Comparison of ENCODE assay signal across 13 cellular contexts in genomic region chr7:101233907-101234547, GRCh38. TPM values are rescaled to one million over a fixed set of nuclear protein-coding genes. Genes with fewer than 3 reads are reported as not detected.
DNase-seq lines count a peak whose midpoint lies in the region; ATAC-seq and TF ChIP-seq lines count a peak whose summit lies in the region.
"Had no signal": no experiment of that assay in that cellular context is flagged by ENCODE, and none has a peak within 500 bp of the region (broad histone marks: within the 10 kb centered on the region; RNA-seq: fewer than 3 reads in every experiment).

No MANE protein-coding gene starts in this region.

- H3K36me3 ChIP-seq in H7 (replicated peaks; ENCODE audit: control insufficient read depth, insufficient read depth, low read length) (no peaks in the 10 kb centered on the region; the same call in 1 of the 2 replicates), spleen (peaks cover 0 to 85% (median 14%) of the 10 kb centered on the region in 6 donors)
- H3K36me3 ChIP-seq: SJCRH30 had no signal

- no peaks in the 10 kb centered on the region for H3K36me3 Mint-ChIP-seq in WTC11

- WGBS in spleen, 5 donors: 88 to 95% (median 92%) methylated on average over 13 to 21 of the region's 21 CpGs

- peaks cover 34% of the 10 kb centered on the region for H3K4me1 Mint-ChIP-seq in WTC11

- no peak overlapping the region for H3K4me3 Mint-ChIP-seq in WTC11

- CTCF ChIA-PET in WTC11 (lab: Charles Lee): interaction anchor here (0.5 to 8.0 kb wide), 12 partner anchors 10 to 216 kb away, joined by 3 to 80 read pairs (median 4); partner anchors contain the start of genes FIS1, PLOD3 and ZNHIT1

- POLR2A ChIA-PET in WTC11 (lab: Charles Lee): interaction anchor here (0.5 to 1.9 kb wide), 4 partner anchors 11 to 348 kb away, joined by 3 to 13 read pairs (median 3); partner anchors contain the start of genes FIS1, PLOD3 and ZNHIT1

- H3K4me3 ChIP-seq in H7 (ENCODE audit: insufficient read depth, low read depth, low read length) (no peak overlapping the region), spleen (no peak overlapping the region)
- H3K4me3 ChIP-seq: SJCRH30 had no signal

- no peaks in the 10 kb centered on the region for H3K27me3 ChIP-seq in H7 (ENCODE audit: control insufficient read depth, insufficient read depth, low read length)
- H3K27me3 ChIP-seq in spleen (replicated peaks in 1 of 7): no peaks in the 10 kb centered on the region
- H3K27me3 ChIP-seq: SJCRH30 had no signal

- no peaks in the 10 kb centered on the region for H3K27me3 Mint-ChIP-seq in WTC11 (ENCODE audit: low read depth)

- TF ChIP-seq CTCF in WTC11 (IDR thresholded peaks at IDR 0.05) (no peak), spleen (IDR thresholded peaks at IDR 0.05 in 8 of 11, conservative IDR thresholded peaks at IDR 0.05 in 3 of 11) (no peak)

- peaks cover 5 to 72% (median 39%) of the 10 kb centered on the region in 6 donors for H3K4me1 ChIP-seq in spleen

- DNase-seq in H7: peak; percentile 66
- DNase-seq in WTC11 (ENCODE audit: low spot score): no peak
- DNase-seq in spleen: peak; percentile 68
- no peak for DNase-seq in NCI-H146 treated with DMSO at 0.1 percent for 48 hours (lab: John Stamatoyannopoulos, UW; ENCODE audit: unreplicated experiment)
- DNase-seq: COR-L47, H9, NCI-H1105 treated with DMSO at 0.1 percent for 48 hours, NCI-H187, NCI-H446, SJCRH30, SW 1271 had no signal

- ATAC-seq in WTC11 (no peak), GM21381 (IDR thresholded peaks at IDR 0.05; ENCODE audit: unreplicated experiment) (no peak)

- H3K27ac Mint-ChIP-seq in WTC11: peak overlapping the region; percentile 89; the same call in 1 of the 2 replicates

- H3K27ac ChIP-seq in spleen: no peak overlapping the region
- H3K27ac ChIP-seq: HL-60, SJCRH30 had no signal

- no peak for TF ChIP-seq POLR2A in spleen (IDR thresholded peaks at IDR 0.05)

- H3K9me3 ChIP-seq in spleen: no peaks in the 10 kb centered on the region
- H3K9me3 ChIP-seq: SJCRH30 had no signal

- intact Hi-C loops in spleen (cut with DNase I; ENCODE audit: low total_unique reads): no loop called here

- no peaks in the 10 kb centered on the region for H3K9me3 Mint-ChIP-seq in WTC11
- H3K9me3 Mint-ChIP-seq: H9 had no signal

TF ChIP-seq in WTC11, 78 proteins besides CTCF, POLR2A, EP300 and RAD21 (continues in another document):
- TF ChIP-seq, protein P1, sequence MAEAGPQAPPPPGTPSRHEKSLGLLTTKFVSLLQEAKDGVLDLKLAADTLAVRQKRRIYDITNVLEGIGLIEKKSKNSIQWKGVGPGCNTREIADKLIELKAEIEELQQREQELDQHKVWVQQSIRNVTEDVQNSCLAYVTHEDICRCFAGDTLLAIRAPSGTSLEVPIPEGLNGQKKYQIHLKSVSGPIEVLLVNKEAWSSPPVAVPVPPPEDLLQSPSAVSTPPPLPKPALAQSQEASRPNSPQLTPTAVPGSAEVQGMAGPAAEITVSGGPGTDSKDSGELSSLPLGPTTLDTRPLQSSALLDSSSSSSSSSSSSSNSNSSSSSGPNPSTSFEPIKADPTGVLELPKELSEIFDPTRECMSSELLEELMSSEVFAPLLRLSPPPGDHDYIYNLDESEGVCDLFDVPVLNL (CRISPR knock-in tag; IDR thresholded peaks at IDR 0.05; ENCODE audit: borderline replicate concordance, low read depth): no peak
- no peak for TF ChIP-seq CREM (CRISPR knock-in tag; IDR thresholded peaks at IDR 0.05)
- TF ChIP-seq SP1 (CRISPR knock-in tag; conservative IDR thresholded peaks at IDR 0.05): no peak
- TF ChIP-seq NR1H2 (CRISPR knock-in tag; IDR thresholded peaks at IDR 0.05): no peak
- TF ChIP-seq JAZF1 (CRISPR knock-in tag; IDR thresholded peaks at IDR 0.05): no peak
- TF ChIP-seq ZNF671 (CRISPR knock-in tag; IDR thresholded peaks at IDR 0.05): no peak
- no peak for TF ChIP-seq NFYB (CRISPR knock-in tag; conservative IDR thresholded peaks at IDR 0.05; ENCODE audit: low read depth)
- TF ChIP-seq, protein P2, sequence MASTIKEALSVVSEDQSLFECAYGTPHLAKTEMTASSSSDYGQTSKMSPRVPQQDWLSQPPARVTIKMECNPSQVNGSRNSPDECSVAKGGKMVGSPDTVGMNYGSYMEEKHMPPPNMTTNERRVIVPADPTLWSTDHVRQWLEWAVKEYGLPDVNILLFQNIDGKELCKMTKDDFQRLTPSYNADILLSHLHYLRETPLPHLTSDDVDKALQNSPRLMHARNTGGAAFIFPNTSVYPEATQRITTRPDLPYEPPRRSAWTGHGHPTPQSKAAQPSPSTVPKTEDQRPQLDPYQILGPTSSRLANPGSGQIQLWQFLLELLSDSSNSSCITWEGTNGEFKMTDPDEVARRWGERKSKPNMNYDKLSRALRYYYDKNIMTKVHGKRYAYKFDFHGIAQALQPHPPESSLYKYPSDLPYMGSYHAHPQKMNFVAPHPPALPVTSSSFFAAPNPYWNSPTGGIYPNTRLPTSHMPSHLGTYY (CRISPR knock-in tag; IDR thresholded peaks at IDR 0.05): no peak
- no peak for TF ChIP-seq JUN (CRISPR knock-in tag; IDR thresholded peaks at IDR 0.05)
- no peak for TF ChIP-seq ZNF121 (CRISPR knock-in tag; IDR thresholded peaks at IDR 0.05)
- no peak for TF ChIP-seq ZMAT4 (CRISPR knock-in tag; IDR thresholded peaks at IDR 0.05)
- TF ChIP-seq, protein P3, sequence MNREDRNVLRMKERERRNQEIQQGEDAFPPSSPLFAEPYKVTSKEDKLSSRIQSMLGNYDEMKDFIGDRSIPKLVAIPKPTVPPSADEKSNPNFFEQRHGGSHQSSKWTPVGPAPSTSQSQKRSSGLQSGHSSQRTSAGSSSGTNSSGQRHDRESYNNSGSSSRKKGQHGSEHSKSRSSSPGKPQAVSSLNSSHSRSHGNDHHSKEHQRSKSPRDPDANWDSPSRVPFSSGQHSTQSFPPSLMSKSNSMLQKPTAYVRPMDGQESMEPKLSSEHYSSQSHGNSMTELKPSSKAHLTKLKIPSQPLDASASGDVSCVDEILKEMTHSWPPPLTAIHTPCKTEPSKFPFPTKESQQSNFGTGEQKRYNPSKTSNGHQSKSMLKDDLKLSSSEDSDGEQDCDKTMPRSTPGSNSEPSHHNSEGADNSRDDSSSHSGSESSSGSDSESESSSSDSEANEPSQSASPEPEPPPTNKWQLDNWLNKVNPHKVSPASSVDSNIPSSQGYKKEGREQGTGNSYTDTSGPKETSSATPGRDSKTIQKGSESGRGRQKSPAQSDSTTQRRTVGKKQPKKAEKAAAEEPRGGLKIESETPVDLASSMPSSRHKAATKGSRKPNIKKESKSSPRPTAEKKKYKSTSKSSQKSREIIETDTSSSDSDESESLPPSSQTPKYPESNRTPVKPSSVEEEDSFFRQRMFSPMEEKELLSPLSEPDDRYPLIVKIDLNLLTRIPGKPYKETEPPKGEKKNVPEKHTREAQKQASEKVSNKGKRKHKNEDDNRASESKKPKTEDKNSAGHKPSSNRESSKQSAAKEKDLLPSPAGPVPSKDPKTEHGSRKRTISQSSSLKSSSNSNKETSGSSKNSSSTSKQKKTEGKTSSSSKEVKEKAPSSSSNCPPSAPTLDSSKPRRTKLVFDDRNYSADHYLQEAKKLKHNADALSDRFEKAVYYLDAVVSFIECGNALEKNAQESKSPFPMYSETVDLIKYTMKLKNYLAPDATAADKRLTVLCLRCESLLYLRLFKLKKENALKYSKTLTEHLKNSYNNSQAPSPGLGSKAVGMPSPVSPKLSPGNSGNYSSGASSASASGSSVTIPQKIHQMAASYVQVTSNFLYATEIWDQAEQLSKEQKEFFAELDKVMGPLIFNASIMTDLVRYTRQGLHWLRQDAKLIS (CRISPR knock-in tag; IDR thresholded peaks at IDR 0.05; ENCODE audit: borderline replicate concordance): no peak
- TF ChIP-seq, protein P4, sequence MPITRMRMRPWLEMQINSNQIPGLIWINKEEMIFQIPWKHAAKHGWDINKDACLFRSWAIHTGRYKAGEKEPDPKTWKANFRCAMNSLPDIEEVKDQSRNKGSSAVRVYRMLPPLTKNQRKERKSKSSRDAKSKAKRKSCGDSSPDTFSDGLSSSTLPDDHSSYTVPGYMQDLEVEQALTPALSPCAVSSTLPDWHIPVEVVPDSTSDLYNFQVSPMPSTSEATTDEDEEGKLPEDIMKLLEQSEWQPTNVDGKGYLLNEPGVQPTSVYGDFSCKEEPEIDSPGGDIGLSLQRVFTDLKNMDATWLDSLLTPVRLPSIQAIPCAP (CRISPR knock-in tag; IDR thresholded peaks at IDR 0.05): no peak
- TF ChIP-seq HMGA2 (CRISPR knock-in tag; IDR thresholded peaks at IDR 0.05): no peak
- TF ChIP-seq, protein P5, sequence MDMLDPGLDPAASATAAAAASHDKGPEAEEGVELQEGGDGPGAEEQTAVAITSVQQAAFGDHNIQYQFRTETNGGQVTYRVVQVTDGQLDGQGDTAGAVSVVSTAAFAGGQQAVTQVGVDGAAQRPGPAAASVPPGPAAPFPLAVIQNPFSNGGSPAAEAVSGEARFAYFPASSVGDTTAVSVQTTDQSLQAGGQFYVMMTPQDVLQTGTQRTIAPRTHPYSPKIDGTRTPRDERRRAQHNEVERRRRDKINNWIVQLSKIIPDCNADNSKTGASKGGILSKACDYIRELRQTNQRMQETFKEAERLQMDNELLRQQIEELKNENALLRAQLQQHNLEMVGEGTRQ (CRISPR knock-in tag; IDR thresholded peaks at IDR 0.05): no peak
- TF ChIP-seq SOX15 (CRISPR knock-in tag; IDR thresholded peaks at IDR 0.05): no peak

RNA-seq across cellular contexts. Expression of gene CLDN15, which starts 3.6 kb away (rescaled TPM):
- total RNA-seq in H7 (2014; rRNA removed; shearing (Covaris generic)): 4.2 and 6.1 TPM in 2 replicates
- 5.9 to 6.9 TPM (median 6.5 TPM) in 3 replicates for total RNA-seq in WTC11 (2021)
- 10 to 100 TPM; 16.7 to 49.2 (median 24.2) TPM for total RNA-seq in spleen
- 10 to 100 TPM; 11.1 to 26.4 (median 14.5) TPM for polyA plus RNA-seq in spleen

RNA-seq across cellular contexts. Expression of gene FIS1, which starts 10.9 kb away (rescaled TPM):
- 141 and 151 TPM in 2 replicates for total RNA-seq in H7 (2014; rRNA removed; shearing (Covaris generic))
- 121 to 123 TPM (median 122 TPM) in 3 replicates for total RNA-seq in WTC11 (2021)
- 100 to 1,000 TPM; 130 to 234 (median 179) TPM for total RNA-seq in spleen
- 100 to 1,000 TPM; 131 to 250 (median 179) TPM for polyA plus RNA-seq in spleen

RNA-seq across cellular contexts. Expression of gene ZNHIT1, which starts 16.1 kb away (rescaled TPM):
- total RNA-seq in H7 (2014; rRNA removed; shearing (Covaris generic)): 58.9 and 83.3 TPM in 2 replicates
- total RNA-seq in WTC11 (2021): 61.9 to 63.9 TPM (median 62.8 TPM) in 3 replicates
- 10 to 100 TPM; 47.3 to 69.3 (median 60.4) TPM for total RNA-seq in spleen
- polyA plus RNA-seq in spleen: 100 to 1,000 TPM in 2 of 3 donors, 10 to 100 TPM in 1; 86.3 to 127 (median 103) TPM

RNA-seq across cellular contexts. Expression of gene PLOD3, which starts 16.6 kb away (rescaled TPM):
- total RNA-seq in H7 (2014; rRNA removed; shearing (Covaris generic)): 41.9 and 48.3 TPM in 2 replicates
- total RNA-seq in WTC11 (2021) (45.3 to 48.3 TPM (median 48.1 TPM) in 3 replicates), spleen (10 to 100 TPM; 36.4 to 72.5 (median 59.5) TPM)
- 10 to 100 TPM; 20.4 to 42.4 (median 25.4) TPM for polyA plus RNA-seq in spleen

RNA-seq across cellular contexts. Expression of gene MOGAT3, which starts 33.2 kb away (rescaled TPM):
- 0.52 and 1.00 TPM in 2 replicates for total RNA-seq in H7 (2014; rRNA removed; shearing (Covaris generic))
- total RNA-seq in WTC11 (2021): 0.81 to 0.92 TPM (median 0.82 TPM) in 3 replicates
- not detected for total RNA-seq in spleen
- polyA plus RNA-seq in spleen: not detected
- total RNA-seq: SJCRH30 had no signal

Comparison
In these comparisons a context has a peak if more than half of its experiments do, and no peak if none do; other contexts are left out.
1. DNase-seq: peak in H7 (single experiment) and spleen (single experiment); none in WTC11 (single experiment) and NCI-H146 treated with DMSO at 0.1 percent for 48 hours (single experiment).